8 cellular contexts compared by ENCODE assay signal in the genomic region with DNA sequence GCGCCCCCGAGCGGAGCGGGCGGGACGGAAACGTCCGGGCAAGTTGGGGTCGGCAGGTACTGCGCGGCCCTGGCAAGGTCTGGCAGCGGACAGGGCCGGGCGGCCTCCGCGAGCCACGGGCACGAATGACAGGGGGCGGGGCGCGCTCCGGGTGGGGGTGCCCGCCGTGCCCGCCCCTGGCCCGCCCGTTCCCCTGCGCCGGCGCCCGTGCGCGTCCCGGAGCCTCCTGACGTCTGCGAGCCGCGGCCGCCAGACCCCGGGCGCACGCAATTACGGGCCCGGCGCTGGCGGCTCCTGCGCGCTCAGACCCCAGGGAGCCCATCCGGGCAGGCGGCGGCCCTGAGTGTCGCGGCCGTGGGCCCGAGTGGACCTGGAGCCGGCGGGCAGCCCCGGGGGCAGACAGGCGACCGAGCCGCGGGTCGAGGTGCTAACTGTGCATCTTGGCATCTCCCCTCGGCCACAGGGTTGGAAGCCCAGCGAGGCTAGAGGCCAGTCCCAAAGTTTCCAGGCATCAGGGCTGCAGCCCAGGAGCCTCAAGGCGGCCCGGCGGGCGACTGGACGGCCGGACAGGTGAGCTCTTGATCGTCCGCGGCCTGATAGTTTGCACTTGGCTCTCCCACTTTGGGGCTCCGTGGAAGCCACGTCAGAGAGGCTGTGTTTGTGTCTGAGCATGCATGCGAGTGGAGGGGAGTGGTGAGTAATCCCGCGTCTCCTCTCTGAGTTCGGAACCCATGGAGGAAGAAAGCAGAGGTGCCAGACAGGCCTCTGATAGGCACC. TPM values are rescaled to one million over a fixed set of nuclear protein-coding genes. Genes with fewer than 3 reads are reported as not detected.
DNase-seq lines count a peak whose midpoint lies in the region; ATAC-seq, FAIRE-seq and TF ChIP-seq lines count a peak whose summit lies in the region.

No MANE protein-coding gene starts in this region.

- H3K9me3 Mint-ChIP-seq in activated naive CD4-positive, alpha-beta T cell treated with anti-CD3 and anti-CD28 coated beads, Interleukin-2, amount 10 ng/mL, durations not matched to agents 7 days and 5 days, result no peaks in the 10 kb centered on the region

- no peaks in the 10 kb centered on the region for H3K36me3 ChIP-seq in KMS-11 (ENCODE audit: insufficient read depth)

- H3K4me1 ChIP-seq in KMS-11 (ENCODE audit: low read depth, poor library complexity, severe bottlenecking), result peaks cover 16% of the 10 kb centered on the region

- CTCF ChIA-PET in activated naive CD4-positive, alpha-beta T cell treated with anti-CD3 and anti-CD28 coated beads, Interleukin-2, amount 10 ng/mL, durations not matched to agents 7 days and 5 days (lab: Charles Lee), result no interaction called here

- H3K27me3 ChIP-seq in KMS-11 (ENCODE audit: insufficient read depth, low read depth), result no peaks in the 10 kb centered on the region

- FAIRE-seq in D721Med (lab: Jason Lieb, UNC), result no peak

- no peak for TF ChIP-seq CTCF in KMS-11 (conservative IDR thresholded peaks at IDR 0.05; ENCODE audit: low read depth, low read length)
- TF ChIP-seq CTCF in D721Med (IDR thresholded peaks at IDR 0.05; ENCODE audit: insufficient read depth, missing control alignments), result no peak

- H3K79me2 ChIP-seq in KMS-11 (ENCODE audit: insufficient read depth, low read depth), result no peaks in the 10 kb centered on the region

- H3K4me3 ChIP-seq in KMS-11 (IDR thresholded peaks at IDR 0.05; ENCODE audit: insufficient read depth, low read depth, low read length), result peak overlapping the region; percentile 37

- peak; percentile 91 for DNase-seq in GM03348 (ENCODE audit: low spot score)
- peak; percentile 64 for DNase-seq in activated naive CD4-positive, alpha-beta T cell treated with anti-CD3 and anti-CD28 coated beads, Interleukin-2, amount 10 ng/mL, durations not matched to agents 7 days and 5 days
- DNase-seq in head of caudate nucleus, result peak in 24 of 42 donors; percentile 18 to 68 (median 40)
- DNase-seq in posterior vena cava (ENCODE audit: low spot score), result peak; percentile 87
- DNase-seq in D721Med (ENCODE audit: insufficient read length, low spot score), result no peak
- DNase-seq in A172 (ENCODE audit: low spot score), result no peak

- peaks cover 31% of the 10 kb centered on the region for H3K4me1 Mint-ChIP-seq in activated naive CD4-positive, alpha-beta T cell treated with anti-CD3 and anti-CD28 coated beads, Interleukin-2, amount 10 ng/mL, durations not matched to agents 7 days and 5 days

- peak overlapping the region; percentile 82 for H3K4me3 Mint-ChIP-seq in activated naive CD4-positive, alpha-beta T cell treated with anti-CD3 and anti-CD28 coated beads, Interleukin-2, amount 10 ng/mL, durations not matched to agents 7 days and 5 days

- H3K27ac ChIP-seq in KMS-11, result peak overlapping the region; percentile 96

- peaks cover 19% of the 10 kb centered on the region for H3K36me3 Mint-ChIP-seq in activated naive CD4-positive, alpha-beta T cell treated with anti-CD3 and anti-CD28 coated beads, Interleukin-2, amount 10 ng/mL, durations not matched to agents 7 days and 5 days

- no peaks in the 10 kb centered on the region for H4K20me1 ChIP-seq in KMS-11 (ENCODE audit: insufficient read depth)

- no peaks in the 10 kb centered on the region for H3K27me3 Mint-ChIP-seq in activated naive CD4-positive, alpha-beta T cell treated with anti-CD3 and anti-CD28 coated beads, Interleukin-2, amount 10 ng/mL, durations not matched to agents 7 days and 5 days

- peak overlapping the region; percentile 43; the same call in 1 of the 2 replicates for H3K9ac ChIP-seq in KMS-11

- intact Hi-C loops in head of caudate nucleus (cut with DNase I), result loop anchor here (5.0 kb wide), 1 partner anchor 39 kb away; no protein-coding TSS in a partner anchor
- intact Hi-C loops in posterior vena cava (cut with DNase I), result no loop called here

- H3K27ac Mint-ChIP-seq in activated naive CD4-positive, alpha-beta T cell treated with anti-CD3 and anti-CD28 coated beads, Interleukin-2, amount 10 ng/mL, durations not matched to agents 7 days and 5 days, result peak overlapping the region; percentile 85

- peak; percentile 9 for ATAC-seq in GM21526 (IDR thresholded peaks at IDR 0.05; ENCODE audit: low FRiP score, unreplicated experiment)

- peak overlapping the region; percentile 66 for H2AFZ ChIP-seq in KMS-11 (ENCODE audit: low read depth)

- peak overlapping the region; percentile 56 for H3K4me2 ChIP-seq in KMS-11

RNA-seq across cellular contexts. Expression of gene MIB2, which starts 0.9 kb away (rescaled TPM):
- 10 to 100 TPM; 29.4 to 35.9 TPM for total RNA-seq in posterior vena cava
- 13.9 and 19.4 TPM in 2 replicates for total RNA-seq in A172 (2014; rRNA removed; shearing (Covaris generic))

RNA-seq across cellular contexts. Expression of gene MMP23B, which starts 15.7 kb away (rescaled TPM):
- 10 to 100 TPM; 36.1 to 78.5 TPM for total RNA-seq in posterior vena cava
- 3.9 TPM in 1 of 2 replicates, not detected in the other for total RNA-seq in A172 (2014; rRNA removed; shearing (Covaris generic))

RNA-seq across cellular contexts. Expression of gene FNDC10, which starts 16.3 kb away (rescaled TPM):
- 1 to 10 TPM; 1.2 to 3.6 TPM for total RNA-seq in posterior vena cava
- not detected in 2 replicates for total RNA-seq in A172 (2014; rRNA removed; shearing (Covaris generic))

RNA-seq across cellular contexts. Expression of gene SSU72, which starts 41.6 kb away (rescaled TPM):
- total RNA-seq in posterior vena cava, result 10 to 100 TPM; 60.7 to 66.0 TPM
- 49.7 and 56.2 TPM in 2 replicates for total RNA-seq in A172 (2014; rRNA removed; shearing (Covaris generic))

RNA-seq across cellular contexts. Expression of gene CDK11B, which starts 42.6 kb away (rescaled TPM):
- total RNA-seq in posterior vena cava, result 10 to 100 TPM; 19.4 to 24.3 TPM
- 9.0 and 9.6 TPM in 2 replicates for total RNA-seq in A172 (2014; rRNA removed; shearing (Covaris generic))

Comparison
In these comparisons a context has a peak if more than half of its experiments do, and no peak if none do; other contexts are left out.
1. DNase-seq: peak in GM03348 (single experiment), activated naive CD4-positive, alpha-beta T cell treated with anti-CD3 and anti-CD28 coated beads, Interleukin-2, amount 10 ng/mL, durations not matched to agents 7 days and 5 days (single experiment), head of caudate nucleus (24 of 42) and posterior vena cava (single experiment); none in D721Med (single experiment) and A172 (single experiment).